11 cellular contexts compared by ENCODE assay signal in genomic region chr11:104858882-104859735, GRCh38. TPM values are rescaled to one million over a fixed set of nuclear protein-coding genes. Genes with fewer than 3 reads are reported as not detected.
DNase-seq lines count a peak whose midpoint lies in the region; ATAC-seq and TF ChIP-seq lines count a peak whose summit lies in the region.
"Had no signal": no experiment of that assay in that cellular context is flagged by ENCODE, and none has a peak within 500 bp of the region (broad histone marks: within the 10 kb centered on the region; RNA-seq: fewer than 3 reads in every experiment).

No MANE protein-coding gene starts in this region.

- peak; percentile 6 for DNase-seq in OCI-M1 (lab: John Stamatoyannopoulos, UW)
- DNase-seq in naive B cell: peak; percentile 50
- no peak for DNase-seq in OCI-M2 (lab: John Stamatoyannopoulos, UW; ENCODE audit: unreplicated experiment)
- no peak for DNase-seq in coronary artery (ENCODE audit: low spot score)
- DNase-seq: NCI-H146 had no signal

- no peak overlapping the region for H3K4me3 ChIP-seq in coronary artery
- H3K4me3 ChIP-seq: right atrium auricular region had no signal

- peak overlapping the region; percentile 17 to 89 (median 69) for H3K4me3 Mint-ChIP-seq in naive B cell
- H3K4me3 Mint-ChIP-seq: brain had no signal

- peak; percentile 54 for ATAC-seq in GM18858 (IDR thresholded peaks at IDR 0.05; ENCODE audit: unreplicated experiment)
- peak; percentile 77 for ATAC-seq in HG02678 (IDR thresholded peaks at IDR 0.05; ENCODE audit: unreplicated experiment)
- peak; percentile 94 to 95 for ATAC-seq in naive B cell (ENCODE audit: low read depth in 2 of 2)
- ATAC-seq in GM19455 (IDR thresholded peaks at IDR 0.05; ENCODE audit: unreplicated experiment): no peak
- no peak for ATAC-seq in HG03045 (IDR thresholded peaks at IDR 0.05; ENCODE audit: unreplicated experiment)

- no peak for TF ChIP-seq CTCF in coronary artery (IDR thresholded peaks at IDR 0.05)

- no peak overlapping the region for H3K27ac ChIP-seq in coronary artery
- H3K27ac ChIP-seq: right atrium auricular region had no signal

- peaks cover 30 to 40% (median 33%) of the 10 kb centered on the region in 3 donors for H3K4me1 Mint-ChIP-seq in naive B cell

- peak overlapping the region; percentile 83 to 99 (median 94) for H3K27ac Mint-ChIP-seq in naive B cell

- H3K36me3 Mint-ChIP-seq in naive B cell: no peaks in the 10 kb centered on the region
- H3K36me3 Mint-ChIP-seq: brain had no signal

- peaks cover 0 to 1% (median 0%) of the 10 kb centered on the region in 7 donors for H3K9me3 Mint-ChIP-seq in naive B cell

- H3K27me3 Mint-ChIP-seq in naive B cell: no peaks in the 10 kb centered on the region

RNA-seq across cellular contexts. Expression of gene CASP12, which starts 39.2 kb away (rescaled TPM):
- under 1 TPM in 2 of 6 donors, not detected in 4; 0.31 to 0.45 TPM for polyA plus RNA-seq in naive B cell (ENCODE audit: low read depth in 6 of 6)

Comparison
In these comparisons a context has a peak if more than half of its experiments do, and no peak if none do; other contexts are left out.
1. ATAC-seq: peak in GM18858 (single experiment), HG02678 (single experiment) and naive B cell (2 of 2); none in GM19455 (single experiment) and HG03045 (single experiment).
2. DNase-seq: peak in OCI-M1 (single experiment) and naive B cell (single experiment); none in OCI-M2 (single experiment) and coronary artery (single experiment).